1 cellular context compared by ENCODE assay signal in the genomic region with DNA sequence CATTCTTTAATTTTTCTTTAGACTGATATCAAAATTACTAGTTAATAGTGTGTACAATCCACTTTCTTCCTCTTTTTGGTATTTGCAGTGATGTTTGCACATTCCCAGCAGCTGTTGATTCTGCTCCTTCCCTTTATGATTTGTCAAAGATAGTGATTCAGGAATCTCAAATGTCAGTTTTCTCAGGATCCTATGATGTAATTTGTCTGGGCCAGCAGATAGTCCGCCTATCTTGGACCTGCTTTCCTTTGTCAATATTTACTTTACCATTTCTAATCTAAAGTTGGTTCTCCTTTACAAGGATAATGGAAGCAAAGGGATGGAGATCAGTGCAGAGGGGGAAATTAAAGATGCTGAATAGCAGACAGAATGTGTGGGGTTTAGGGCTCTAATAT.
TF ChIP-seq lines count a peak whose summit lies in the region.

No MANE protein-coding gene starts in this region.

TF ChIP-seq in IMR-90, 13 proteins besides CTCF, POLR2A, EP300 and RAD21 (continued from another document):
- TF ChIP-seq ELK1 (IDR thresholded peaks at IDR 0.05; ENCODE audit: borderline replicate concordance, low read depth, low read length) (no peak), RCOR1 (IDR thresholded peaks at IDR 0.05; ENCODE audit: insufficient replicate concordance, low read length) (no peak)
TF ChIP-seq in IMR-90: peak in this region for 0.
